11 cellular contexts compared by ENCODE assay signal in genomic region chr18:48003426-48004349, GRCh38.
A peak's percentile ranks its signal among the peaks of the same experiment; 100 is the strongest.
DNase-seq lines count a peak whose midpoint lies in the region; ATAC-seq and TF ChIP-seq lines count a peak whose summit lies in the region.
"Had no signal": no experiment of that assay in that cellular context is flagged by ENCODE, and none has a peak within 500 bp of the region (broad histone marks: within the 10 kb centered on the region; RNA-seq: fewer than 3 reads in every experiment).

No MANE protein-coding gene starts in this region.

- no peak for TF ChIP-seq EP300 in sigmoid colon (IDR thresholded peaks at IDR 0.05)

- peak overlapping the region; percentile 25 for H3K27ac ChIP-seq in HL-60 (replicated peaks)
- H3K27ac ChIP-seq in SJSA1 = peak overlapping the region; percentile 74
- peak overlapping the region in 1 of 4 donors; percentile 10 for H3K27ac ChIP-seq in sigmoid colon

- WGBS in sigmoid colon, 2 donors = 23 to 54% methylated on average over 10 of the region's 10 CpGs

- peaks cover 9% of the 10 kb centered on the region for H3K27me3 Mint-ChIP-seq in activated CD4-positive, alpha-beta T cell treated with anti-CD3 and anti-CD28 coated beads, Interleukin-2, amount 10 ng/mL, durations not matched to agents 24 days and 14 days

- TF ChIP-seq CTCF in HL-60 (IDR thresholded peaks at IDR 0.05; ENCODE audit: insufficient read depth, low read length) (no peak), foreskin fibroblast (IDR thresholded peaks at IDR 0.05; ENCODE audit: low read depth, low read length) (no peak), sigmoid colon (IDR thresholded peaks at IDR 0.05) (no peak)

- H3K9me3 Mint-ChIP-seq in activated CD4-positive, alpha-beta T cell treated with anti-CD3 and anti-CD28 coated beads, Interleukin-2, amount 10 ng/mL, durations not matched to agents 24 days and 14 days = no peaks in the 10 kb centered on the region
- H3K9me3 Mint-ChIP-seq: neural crest cell had no signal

- DNase-seq in HL-60 (ENCODE audit: low read depth in 1 of 2, low spot score in 1 of 2) (peak in 1 of 2 experiments; percentile 70), SJSA1 (ENCODE audit: low read depth in 1 of 2, low spot score in 2 of 2) (peak in 1 of 2 experiments; percentile 45), foreskin fibroblast (peak; percentile 76 to 81), sigmoid colon (no peak)
- DNase-seq in activated CD4-positive, alpha-beta T cell treated with anti-CD3 and anti-CD28 coated beads, Interleukin-2, amount 10 ng/mL, durations not matched to agents 24 days and 14 days = no peak
- no peak for DNase-seq in stimulated activated CD4-positive, alpha-beta T cell treated with anti-CD3 and anti-CD28 coated beads, Interleukin-1b, Interleukin-23, amount 100 ng/mL, for 48 hours
- DNase-seq: effector memory CD4-positive, alpha-beta T cell; stimulated activated naive CD4-positive, alpha-beta T cell treated with Interleukin-2 at 50 U/mL for 16 hours had no signal

- no peak overlapping the region for H3K27ac Mint-ChIP-seq in activated CD4-positive, alpha-beta T cell treated with anti-CD3 and anti-CD28 coated beads, Interleukin-2, amount 10 ng/mL, durations not matched to agents 24 days and 14 days

- peaks cover 3% of the 10 kb centered on the region for H3K4me1 Mint-ChIP-seq in activated CD4-positive, alpha-beta T cell treated with anti-CD3 and anti-CD28 coated beads, Interleukin-2, amount 10 ng/mL, durations not matched to agents 24 days and 14 days

- intact Hi-C loops in sigmoid colon (cut with DNase I) = loop anchor here (10.0 kb wide), 1 partner anchor 411 kb away; no protein-coding TSS in a partner anchor
- intact Hi-C loops in activated CD4-positive, alpha-beta T cell treated with anti-CD3 and anti-CD28 coated beads, Interleukin-2, amount 10 ng/mL, durations not matched to agents 24 days and 14 days (cut with micrococcal nuclease) = no loop called here

- H3K4me3 Mint-ChIP-seq in activated CD4-positive, alpha-beta T cell treated with anti-CD3 and anti-CD28 coated beads, Interleukin-2, amount 10 ng/mL, durations not matched to agents 24 days and 14 days = no peak overlapping the region
- H3K4me3 Mint-ChIP-seq: neural crest cell had no signal

- H3K4me1 ChIP-seq in SJSA1 (replicated peaks) = peaks cover 29% of the 10 kb centered on the region
- H3K4me1 ChIP-seq in skeletal muscle satellite cell (ENCODE audit: control insufficient read depth, insufficient read depth, low read length) = peaks cover 18% of the 10 kb centered on the region
- peaks cover 0 to 13% (median 6%) of the 10 kb centered on the region in 4 donors for H3K4me1 ChIP-seq in sigmoid colon

- H3K27me3 ChIP-seq in HL-60 (ENCODE audit: insufficient read depth, poor library complexity, severe bottlenecking) (no peaks in the 10 kb centered on the region), SJSA1 (replicated peaks) (no peaks in the 10 kb centered on the region), skeletal muscle satellite cell (ENCODE audit: control insufficient read depth, insufficient read depth, low read length) (peaks cover 6% of the 10 kb centered on the region), sigmoid colon (no peaks in the 10 kb centered on the region)

- H3K36me3 Mint-ChIP-seq in activated CD4-positive, alpha-beta T cell treated with anti-CD3 and anti-CD28 coated beads, Interleukin-2, amount 10 ng/mL, durations not matched to agents 24 days and 14 days (ENCODE audit: low read depth) = no peaks in the 10 kb centered on the region

- H3K9me3 ChIP-seq in SJSA1 (replicated peaks) (no peaks in the 10 kb centered on the region), skeletal muscle satellite cell (replicated peaks; ENCODE audit: low read length) (no peaks in the 10 kb centered on the region), sigmoid colon (no peaks in the 10 kb centered on the region)

- peak overlapping the region; percentile 27 for H3K9ac ChIP-seq in skeletal muscle satellite cell (ENCODE audit: low read depth, low read length)

- no peaks in the 10 kb centered on the region for H3K36me3 ChIP-seq in SJSA1
- no peaks in the 10 kb centered on the region for H3K36me3 ChIP-seq in skeletal muscle satellite cell (ENCODE audit: insufficient read depth, low read length)
- no peaks in the 10 kb centered on the region for H3K36me3 ChIP-seq in sigmoid colon

- no peak for TF ChIP-seq POLR2A in sigmoid colon (IDR thresholded peaks at IDR 0.05)

- H3K4me3 ChIP-seq in HL-60 (replicated peaks; ENCODE audit: insufficient read depth, low read length) = no peak overlapping the region
- H3K4me3 ChIP-seq in SJSA1 = no peak overlapping the region
- H3K4me3 ChIP-seq in foreskin fibroblast (ENCODE audit: low read depth in 1 of 2, low read length in 2 of 2) = no peak overlapping the region
- no peak overlapping the region for H3K4me3 ChIP-seq in skeletal muscle satellite cell (ENCODE audit: low read length)
- H3K4me3 ChIP-seq in sigmoid colon = no peak overlapping the region

- H3K4me2 ChIP-seq in skeletal muscle satellite cell (ENCODE audit: low read length) = peak overlapping the region; percentile 22

- ATAC-seq in HG03039 (IDR thresholded peaks at IDR 0.05; ENCODE audit: unreplicated experiment) = no peak

Comparison
In these comparisons a context has a peak if more than half of its experiments do, and no peak if none do; other contexts are left out.
1. DNase-seq: peak in foreskin fibroblast (2 of 2); none in sigmoid colon (single experiment), activated CD4-positive, alpha-beta T cell treated with anti-CD3 and anti-CD28 coated beads, Interleukin-2, amount 10 ng/mL, durations not matched to agents 24 days and 14 days (single experiment) and stimulated activated CD4-positive, alpha-beta T cell treated with anti-CD3 and anti-CD28 coated beads, Interleukin-1b, Interleukin-23, amount 100 ng/mL, for 48 hours (single experiment).